19 cellular contexts compared by ENCODE assay signal in genomic region chr2:162581931-162582330, GRCh38.
"Had no signal": no experiment of that assay in that cellular context is flagged by ENCODE, and none has a peak within 500 bp of the region (broad histone marks: within the 10 kb centered on the region; RNA-seq: fewer than 3 reads in every experiment).

No MANE protein-coding gene starts in this region.

- DNase-seq: activated CD4-positive, alpha-beta T cell treated with anti-CD3 and anti-CD28 coated beads for 4 hours; activated naive CD4-positive, alpha-beta T cell treated with Interleukin-2 at 50 U/mL for 16 hours; activated naive CD8-positive, alpha-beta T cell treated with anti-CD3 and anti-CD28 coated beads, Interleukin-2, amount 50 U/mL, for 24 hours; effector memory CD8-positive, alpha-beta T cell; gastrocnemius medialis; heart right ventricle; kidney; naive thymus-derived CD4-positive, alpha-beta T cell; nucleus accumbens; right cardiac atrium; stimulated activated CD4-positive, alpha-beta T cell treated with anti-CD3 and anti-CD28 coated beads, Interleukin-2, amount 100 ng/mL, for 24 hours; stimulated activated naive CD4-positive, alpha-beta T cell treated with Interleukin-2 at 50 U/mL for 16 hours; T-cell; T1000; upper lobe of right lung had no signal

- H3K4me1 ChIP-seq: gastrocnemius medialis, heart right ventricle, suprapubic skin, upper lobe of right lung had no signal

- H3K27me3 Mint-ChIP-seq: activated naive CD8-positive, alpha-beta T cell treated with anti-CD3 and anti-CD28 coated beads, Interleukin-2, amount 50 U/mL, for 24 hours; central memory CD8-positive, alpha-beta T cell; dendritic cell treated with granulocyte-macrophage colony-stimulating factor and Interleukin-4, amounts not matched to agents 40 ng/mL and 50 ng/mL, for 4 days; effector memory CD8-positive, alpha-beta T cell; naive thymus-derived CD4-positive, alpha-beta T cell; T-cell had no signal

- H3K27ac Mint-ChIP-seq: activated naive CD8-positive, alpha-beta T cell treated with anti-CD3 and anti-CD28 coated beads, Interleukin-2, amount 50 U/mL, for 24 hours; dendritic cell treated with granulocyte-macrophage colony-stimulating factor and Interleukin-4, amounts not matched to agents 40 ng/mL and 50 ng/mL, for 4 days; effector memory CD8-positive, alpha-beta T cell; naive thymus-derived CD4-positive, alpha-beta T cell; T-cell had no signal

- H3K36me3 ChIP-seq: gastrocnemius medialis, heart right ventricle, suprapubic skin, upper lobe of right lung had no signal

- ATAC-seq: activated naive CD8-positive, alpha-beta T cell treated with anti-CD3 and anti-CD28 coated beads, Interleukin-2, amount 50 U/mL, for 24 hours; effector memory CD8-positive, alpha-beta T cell; gastrocnemius medialis; heart right ventricle; naive thymus-derived CD4-positive, alpha-beta T cell; right cardiac atrium; T-cell; upper lobe of right lung had no signal

- H3K9me3 ChIP-seq: gastrocnemius medialis, heart right ventricle, suprapubic skin, upper lobe of right lung had no signal

- H3K4me3 ChIP-seq: gastrocnemius medialis, heart right ventricle, suprapubic skin, upper lobe of right lung had no signal

- H3K27me3 ChIP-seq: gastrocnemius medialis, heart right ventricle, suprapubic skin, upper lobe of right lung had no signal

- H3K36me3 Mint-ChIP-seq: naive thymus-derived CD4-positive, alpha-beta T cell; T-cell had no signal

- H3K4me1 Mint-ChIP-seq: activated naive CD8-positive, alpha-beta T cell treated with anti-CD3 and anti-CD28 coated beads, Interleukin-2, amount 50 U/mL, for 24 hours; central memory CD8-positive, alpha-beta T cell; naive thymus-derived CD4-positive, alpha-beta T cell; T-cell had no signal

- H3K27ac ChIP-seq: epithelial cell of prostate, gastrocnemius medialis, heart right ventricle, suprapubic skin, upper lobe of right lung had no signal

- H3K4me3 Mint-ChIP-seq: activated naive CD8-positive, alpha-beta T cell treated with anti-CD3 and anti-CD28 coated beads, Interleukin-2, amount 50 U/mL, for 24 hours; central memory CD8-positive, alpha-beta T cell; dendritic cell treated with granulocyte-macrophage colony-stimulating factor and Interleukin-4, amounts not matched to agents 40 ng/mL and 50 ng/mL, for 4 days; effector memory CD8-positive, alpha-beta T cell; naive thymus-derived CD4-positive, alpha-beta T cell; T-cell had no signal
